Comparison of ENCODE assay signal across 1 cellular context in the genomic region with DNA sequence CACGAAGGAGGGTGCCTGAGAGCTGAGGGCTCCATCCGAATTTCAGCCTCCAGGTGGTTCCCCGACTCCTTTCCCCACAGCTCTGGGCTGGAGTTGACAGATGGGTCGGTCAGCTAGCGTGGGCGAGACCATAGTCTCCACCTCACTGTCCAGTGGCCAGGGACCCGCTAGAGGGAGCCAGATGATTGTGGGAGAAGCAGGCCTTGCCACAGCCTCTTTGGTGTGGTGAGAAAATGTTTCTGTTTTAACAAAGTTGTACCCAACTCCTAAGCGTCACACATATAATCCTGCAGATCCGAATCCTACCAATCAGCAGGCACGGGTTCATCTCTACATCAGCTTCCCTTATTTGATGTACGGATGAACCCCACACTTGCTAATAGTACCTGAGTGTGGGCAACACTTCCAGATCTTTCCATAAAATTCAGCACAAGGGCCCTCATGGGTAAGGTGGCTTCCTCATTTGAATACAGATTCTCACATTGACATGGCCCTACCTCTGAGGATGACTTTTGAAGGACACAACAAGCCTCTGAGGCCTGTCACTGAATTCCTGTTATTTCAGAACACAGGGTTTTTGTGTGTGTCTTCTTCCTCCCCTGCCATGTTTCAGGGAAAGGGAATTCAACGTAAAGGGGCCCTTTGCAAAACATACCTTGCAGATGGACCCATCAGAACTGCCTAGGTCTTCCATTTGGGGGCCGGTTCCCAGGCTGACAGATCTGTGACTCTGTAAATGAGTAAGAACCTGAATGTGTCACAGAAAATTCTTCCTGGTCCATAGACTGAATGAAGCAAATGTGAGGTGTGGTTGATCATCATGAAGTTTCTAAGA.
TF ChIP-seq lines count a peak whose summit lies in the region.

No MANE protein-coding gene starts in this region.

TF ChIP-seq in HepG2, 621 proteins besides CTCF, POLR2A, EP300 and RAD21 (continued from another document and continues in another):
- TF ChIP-seq ZBTB38 (CRISPR knock-in tag; IDR thresholded peaks at IDR 0.05) (0 out of 2 replicates have a peak, but pooled peaks have one; percentile 24), ZNF343 (CRISPR knock-in tag; IDR thresholded peaks at IDR 0.05) (no peak), HNRNPLL (IDR thresholded peaks at IDR 0.05; ENCODE audit: low read depth, low read length, poor library complexity, severe bottlenecking) (no peak), TEAD3 (CRISPR knock-in tag; optimal IDR thresholded peaks at IDR 0.05; ENCODE audit: borderline replicate concordance) (peak; percentile 73), ZMYM4 (CRISPR knock-in tag; IDR thresholded peaks at IDR 0.05) (peak; percentile 64), MAZ (IDR thresholded peaks at IDR 0.05; ENCODE audit: borderline replicate concordance, low read depth, low read length) (peak; percentile 43; the same call in 1 of the 2 replicates), MAZ (CRISPR knock-in tag; IDR thresholded peaks at IDR 0.05; ENCODE audit: low read depth) (no peak), CBX5 (CRISPR knock-in tag; IDR thresholded peaks at IDR 0.05; ENCODE audit: borderline replicate concordance) (peak; percentile 53; the same call in 1 of the 2 replicates), KLF9 (CRISPR knock-in tag; IDR thresholded peaks at IDR 0.05; ENCODE audit: low read depth) (no peak), FOXM1 (CRISPR knock-in tag; IDR thresholded peaks at IDR 0.05) (no peak), RFX3 (CRISPR knock-in tag; IDR thresholded peaks at IDR 0.05) (no peak), NCOR1 (IDR thresholded peaks at IDR 0.05; ENCODE audit: borderline replicate concordance, low read length) (no peak), ZC3H13 (CRISPR knock-in tag; IDR thresholded peaks at IDR 0.05) (no peak), RCOR2 (CRISPR knock-in tag; IDR thresholded peaks at IDR 0.05) (no peak), ZNF724P (CRISPR knock-in tag; IDR thresholded peaks at IDR 0.05; ENCODE audit: borderline replicate concordance) (no peak), ZBTB7B (CRISPR knock-in tag; IDR thresholded peaks at IDR 0.05) (peak; percentile 26; the same call in 1 of the 2 replicates), SMAD1 (CRISPR knock-in tag; IDR thresholded peaks at IDR 0.05; ENCODE audit: borderline replicate concordance, low read depth) (no peak), ZFY (CRISPR knock-in tag; IDR thresholded peaks at IDR 0.05) (peak; percentile 49; the same call in 1 of the 2 replicates), ZNF232 (CRISPR knock-in tag; IDR thresholded peaks at IDR 0.05; ENCODE audit: borderline replicate concordance) (peak; percentile 81; the same call in 1 of the 2 replicates), PHF8 (CRISPR knock-in tag; IDR thresholded peaks at IDR 0.05) (peak; percentile 44; the same call in 1 of the 2 replicates), KMT2B (CRISPR knock-in tag; IDR thresholded peaks at IDR 0.05) (no peak), BCL6 (CRISPR knock-in tag; IDR thresholded peaks at IDR 0.05) (0 out of 2 replicates have a peak, but pooled peaks have one; percentile 44), ZNF253 (CRISPR knock-in tag; IDR thresholded peaks at IDR 0.05; ENCODE audit: borderline replicate concordance) (no peak)
- TF ChIP-seq, protein P1, sequence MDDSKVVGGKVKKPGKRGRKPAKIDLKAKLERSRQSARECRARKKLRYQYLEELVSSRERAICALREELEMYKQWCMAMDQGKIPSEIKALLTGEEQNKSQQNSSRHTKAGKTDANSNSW (CRISPR knock-in tag; IDR thresholded peaks at IDR 0.05; ENCODE audit: borderline replicate concordance), result no peak
- TF ChIP-seq, protein P2, sequence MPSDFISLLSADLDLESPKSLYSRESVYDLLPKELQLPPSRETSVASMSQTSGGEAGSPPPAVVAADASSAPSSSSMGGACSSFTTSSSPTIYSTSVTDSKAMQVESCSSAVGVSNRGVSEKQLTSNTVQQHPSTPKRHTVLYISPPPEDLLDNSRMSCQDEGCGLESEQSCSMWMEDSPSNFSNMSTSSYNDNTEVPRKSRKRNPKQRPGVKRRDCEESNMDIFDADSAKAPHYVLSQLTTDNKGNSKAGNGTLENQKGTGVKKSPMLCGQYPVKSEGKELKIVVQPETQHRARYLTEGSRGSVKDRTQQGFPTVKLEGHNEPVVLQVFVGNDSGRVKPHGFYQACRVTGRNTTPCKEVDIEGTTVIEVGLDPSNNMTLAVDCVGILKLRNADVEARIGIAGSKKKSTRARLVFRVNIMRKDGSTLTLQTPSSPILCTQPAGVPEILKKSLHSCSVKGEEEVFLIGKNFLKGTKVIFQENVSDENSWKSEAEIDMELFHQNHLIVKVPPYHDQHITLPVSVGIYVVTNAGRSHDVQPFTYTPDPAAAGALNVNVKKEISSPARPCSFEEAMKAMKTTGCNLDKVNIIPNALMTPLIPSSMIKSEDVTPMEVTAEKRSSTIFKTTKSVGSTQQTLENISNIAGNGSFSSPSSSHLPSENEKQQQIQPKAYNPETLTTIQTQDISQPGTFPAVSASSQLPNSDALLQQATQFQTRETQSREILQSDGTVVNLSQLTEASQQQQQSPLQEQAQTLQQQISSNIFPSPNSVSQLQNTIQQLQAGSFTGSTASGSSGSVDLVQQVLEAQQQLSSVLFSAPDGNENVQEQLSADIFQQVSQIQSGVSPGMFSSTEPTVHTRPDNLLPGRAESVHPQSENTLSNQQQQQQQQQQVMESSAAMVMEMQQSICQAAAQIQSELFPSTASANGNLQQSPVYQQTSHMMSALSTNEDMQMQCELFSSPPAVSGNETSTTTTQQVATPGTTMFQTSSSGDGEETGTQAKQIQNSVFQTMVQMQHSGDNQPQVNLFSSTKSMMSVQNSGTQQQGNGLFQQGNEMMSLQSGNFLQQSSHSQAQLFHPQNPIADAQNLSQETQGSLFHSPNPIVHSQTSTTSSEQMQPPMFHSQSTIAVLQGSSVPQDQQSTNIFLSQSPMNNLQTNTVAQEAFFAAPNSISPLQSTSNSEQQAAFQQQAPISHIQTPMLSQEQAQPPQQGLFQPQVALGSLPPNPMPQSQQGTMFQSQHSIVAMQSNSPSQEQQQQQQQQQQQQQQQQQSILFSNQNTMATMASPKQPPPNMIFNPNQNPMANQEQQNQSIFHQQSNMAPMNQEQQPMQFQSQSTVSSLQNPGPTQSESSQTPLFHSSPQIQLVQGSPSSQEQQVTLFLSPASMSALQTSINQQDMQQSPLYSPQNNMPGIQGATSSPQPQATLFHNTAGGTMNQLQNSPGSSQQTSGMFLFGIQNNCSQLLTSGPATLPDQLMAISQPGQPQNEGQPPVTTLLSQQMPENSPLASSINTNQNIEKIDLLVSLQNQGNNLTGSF (CRISPR knock-in tag; IDR thresholded peaks at IDR 0.05), result no peak
- TF ChIP-seq, protein P3, sequence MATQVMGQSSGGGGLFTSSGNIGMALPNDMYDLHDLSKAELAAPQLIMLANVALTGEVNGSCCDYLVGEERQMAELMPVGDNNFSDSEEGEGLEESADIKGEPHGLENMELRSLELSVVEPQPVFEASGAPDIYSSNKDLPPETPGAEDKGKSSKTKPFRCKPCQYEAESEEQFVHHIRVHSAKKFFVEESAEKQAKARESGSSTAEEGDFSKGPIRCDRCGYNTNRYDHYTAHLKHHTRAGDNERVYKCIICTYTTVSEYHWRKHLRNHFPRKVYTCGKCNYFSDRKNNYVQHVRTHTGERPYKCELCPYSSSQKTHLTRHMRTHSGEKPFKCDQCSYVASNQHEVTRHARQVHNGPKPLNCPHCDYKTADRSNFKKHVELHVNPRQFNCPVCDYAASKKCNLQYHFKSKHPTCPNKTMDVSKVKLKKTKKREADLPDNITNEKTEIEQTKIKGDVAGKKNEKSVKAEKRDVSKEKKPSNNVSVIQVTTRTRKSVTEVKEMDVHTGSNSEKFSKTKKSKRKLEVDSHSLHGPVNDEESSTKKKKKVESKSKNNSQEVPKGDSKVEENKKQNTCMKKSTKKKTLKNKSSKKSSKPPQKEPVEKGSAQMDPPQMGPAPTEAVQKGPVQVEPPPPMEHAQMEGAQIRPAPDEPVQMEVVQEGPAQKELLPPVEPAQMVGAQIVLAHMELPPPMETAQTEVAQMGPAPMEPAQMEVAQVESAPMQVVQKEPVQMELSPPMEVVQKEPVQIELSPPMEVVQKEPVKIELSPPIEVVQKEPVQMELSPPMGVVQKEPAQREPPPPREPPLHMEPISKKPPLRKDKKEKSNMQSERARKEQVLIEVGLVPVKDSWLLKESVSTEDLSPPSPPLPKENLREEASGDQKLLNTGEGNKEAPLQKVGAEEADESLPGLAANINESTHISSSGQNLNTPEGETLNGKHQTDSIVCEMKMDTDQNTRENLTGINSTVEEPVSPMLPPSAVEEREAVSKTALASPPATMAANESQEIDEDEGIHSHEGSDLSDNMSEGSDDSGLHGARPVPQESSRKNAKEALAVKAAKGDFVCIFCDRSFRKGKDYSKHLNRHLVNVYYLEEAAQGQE (IDR thresholded peaks at IDR 0.05; ENCODE audit: borderline replicate concordance in 1 of 2, low read depth in 1 of 2, low read length in 2 of 2), result no peak
- TF ChIP-seq, protein P4, sequence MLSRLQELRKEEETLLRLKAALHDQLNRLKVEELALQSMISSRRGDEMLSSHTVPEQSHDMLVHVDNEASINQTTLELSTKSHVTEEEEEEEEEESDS (CRISPR knock-in tag; IDR thresholded peaks at IDR 0.05; ENCODE audit: borderline replicate concordance), result no peak
- TF ChIP-seq, protein P5, sequence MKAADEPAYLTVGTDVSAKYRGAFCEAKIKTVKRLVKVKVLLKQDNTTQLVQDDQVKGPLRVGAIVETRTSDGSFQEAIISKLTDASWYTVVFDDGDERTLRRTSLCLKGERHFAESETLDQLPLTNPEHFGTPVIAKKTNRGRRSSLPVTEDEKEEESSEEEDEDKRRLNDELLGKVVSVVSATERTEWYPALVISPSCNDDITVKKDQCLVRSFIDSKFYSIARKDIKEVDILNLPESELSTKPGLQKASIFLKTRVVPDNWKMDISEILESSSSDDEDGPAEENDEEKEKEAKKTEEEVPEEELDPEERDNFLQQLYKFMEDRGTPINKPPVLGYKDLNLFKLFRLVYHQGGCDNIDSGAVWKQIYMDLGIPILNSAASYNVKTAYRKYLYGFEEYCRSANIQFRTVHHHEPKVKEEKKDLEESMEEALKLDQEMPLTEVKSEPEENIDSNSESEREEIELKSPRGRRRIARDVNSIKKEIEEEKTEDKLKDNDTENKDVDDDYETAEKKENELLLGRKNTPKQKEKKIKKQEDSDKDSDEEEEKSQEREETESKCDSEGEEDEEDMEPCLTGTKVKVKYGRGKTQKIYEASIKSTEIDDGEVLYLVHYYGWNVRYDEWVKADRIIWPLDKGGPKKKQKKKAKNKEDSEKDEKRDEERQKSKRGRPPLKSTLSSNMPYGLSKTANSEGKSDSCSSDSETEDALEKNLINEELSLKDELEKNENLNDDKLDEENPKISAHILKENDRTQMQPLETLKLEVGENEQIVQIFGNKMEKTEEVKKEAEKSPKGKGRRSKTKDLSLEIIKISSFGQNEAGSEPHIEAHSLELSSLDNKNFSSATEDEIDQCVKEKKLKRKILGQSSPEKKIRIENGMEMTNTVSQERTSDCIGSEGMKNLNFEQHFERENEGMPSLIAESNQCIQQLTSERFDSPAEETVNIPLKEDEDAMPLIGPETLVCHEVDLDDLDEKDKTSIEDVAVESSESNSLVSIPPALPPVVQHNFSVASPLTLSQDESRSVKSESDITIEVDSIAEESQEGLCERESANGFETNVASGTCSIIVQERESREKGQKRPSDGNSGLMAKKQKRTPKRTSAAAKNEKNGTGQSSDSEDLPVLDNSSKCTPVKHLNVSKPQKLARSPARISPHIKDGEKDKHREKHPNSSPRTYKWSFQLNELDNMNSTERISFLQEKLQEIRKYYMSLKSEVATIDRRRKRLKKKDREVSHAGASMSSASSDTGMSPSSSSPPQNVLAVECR (CRISPR knock-in tag; IDR thresholded peaks at IDR 0.05; ENCODE audit: borderline replicate concordance), result peak; percentile 39; the same call in 1 of the 2 replicates
- TF ChIP-seq, protein P6, sequence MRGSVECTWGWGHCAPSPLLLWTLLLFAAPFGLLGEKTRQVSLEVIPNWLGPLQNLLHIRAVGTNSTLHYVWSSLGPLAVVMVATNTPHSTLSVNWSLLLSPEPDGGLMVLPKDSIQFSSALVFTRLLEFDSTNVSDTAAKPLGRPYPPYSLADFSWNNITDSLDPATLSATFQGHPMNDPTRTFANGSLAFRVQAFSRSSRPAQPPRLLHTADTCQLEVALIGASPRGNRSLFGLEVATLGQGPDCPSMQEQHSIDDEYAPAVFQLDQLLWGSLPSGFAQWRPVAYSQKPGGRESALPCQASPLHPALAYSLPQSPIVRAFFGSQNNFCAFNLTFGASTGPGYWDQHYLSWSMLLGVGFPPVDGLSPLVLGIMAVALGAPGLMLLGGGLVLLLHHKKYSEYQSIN (CRISPR knock-in tag; IDR thresholded peaks at IDR 0.05; ENCODE audit: borderline replicate concordance), result no peak
- TF ChIP-seq, protein P7, sequence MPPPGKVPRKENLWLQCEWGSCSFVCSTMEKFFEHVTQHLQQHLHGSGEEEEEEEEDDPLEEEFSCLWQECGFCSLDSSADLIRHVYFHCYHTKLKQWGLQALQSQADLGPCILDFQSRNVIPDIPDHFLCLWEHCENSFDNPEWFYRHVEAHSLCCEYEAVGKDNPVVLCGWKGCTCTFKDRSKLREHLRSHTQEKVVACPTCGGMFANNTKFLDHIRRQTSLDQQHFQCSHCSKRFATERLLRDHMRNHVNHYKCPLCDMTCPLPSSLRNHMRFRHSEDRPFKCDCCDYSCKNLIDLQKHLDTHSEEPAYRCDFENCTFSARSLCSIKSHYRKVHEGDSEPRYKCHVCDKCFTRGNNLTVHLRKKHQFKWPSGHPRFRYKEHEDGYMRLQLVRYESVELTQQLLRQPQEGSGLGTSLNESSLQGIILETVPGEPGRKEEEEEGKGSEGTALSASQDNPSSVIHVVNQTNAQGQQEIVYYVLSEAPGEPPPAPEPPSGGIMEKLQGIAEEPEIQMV (CRISPR knock-in tag; IDR thresholded peaks at IDR 0.05; ENCODE audit: low read depth), result no peak
- TF ChIP-seq, protein P8, sequence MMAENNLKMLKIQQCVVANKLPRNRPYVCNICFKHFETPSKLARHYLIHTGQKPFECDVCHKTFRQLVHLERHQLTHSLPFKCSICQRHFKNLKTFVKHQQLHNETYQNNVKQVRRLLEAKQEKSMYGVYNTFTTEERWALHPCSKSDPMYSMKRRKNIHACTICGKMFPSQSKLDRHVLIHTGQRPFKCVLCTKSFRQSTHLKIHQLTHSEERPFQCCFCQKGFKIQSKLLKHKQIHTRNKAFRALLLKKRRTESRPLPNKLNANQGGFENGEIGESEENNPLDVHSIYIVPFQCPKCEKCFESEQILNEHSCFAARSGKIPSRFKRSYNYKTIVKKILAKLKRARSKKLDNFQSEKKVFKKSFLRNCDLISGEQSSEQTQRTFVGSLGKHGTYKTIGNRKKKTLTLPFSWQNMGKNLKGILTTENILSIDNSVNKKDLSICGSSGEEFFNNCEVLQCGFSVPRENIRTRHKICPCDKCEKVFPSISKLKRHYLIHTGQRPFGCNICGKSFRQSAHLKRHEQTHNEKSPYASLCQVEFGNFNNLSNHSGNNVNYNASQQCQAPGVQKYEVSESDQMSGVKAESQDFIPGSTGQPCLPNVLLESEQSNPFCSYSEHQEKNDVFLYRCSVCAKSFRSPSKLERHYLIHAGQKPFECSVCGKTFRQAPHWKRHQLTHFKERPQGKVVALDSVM (CRISPR knock-in tag; IDR thresholded peaks at IDR 0.05), result no peak
- TF ChIP-seq, protein P9, sequence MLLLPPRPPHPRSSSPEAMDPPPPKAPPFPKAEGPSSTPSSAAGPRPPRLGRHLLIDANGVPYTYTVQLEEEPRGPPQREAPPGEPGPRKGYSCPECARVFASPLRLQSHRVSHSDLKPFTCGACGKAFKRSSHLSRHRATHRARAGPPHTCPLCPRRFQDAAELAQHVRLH (CRISPR knock-in tag; IDR thresholded peaks at IDR 0.05; ENCODE audit: borderline replicate concordance, low read depth), result peak; percentile 81; the same call in 1 of the 2 replicates
- TF ChIP-seq, protein P10, sequence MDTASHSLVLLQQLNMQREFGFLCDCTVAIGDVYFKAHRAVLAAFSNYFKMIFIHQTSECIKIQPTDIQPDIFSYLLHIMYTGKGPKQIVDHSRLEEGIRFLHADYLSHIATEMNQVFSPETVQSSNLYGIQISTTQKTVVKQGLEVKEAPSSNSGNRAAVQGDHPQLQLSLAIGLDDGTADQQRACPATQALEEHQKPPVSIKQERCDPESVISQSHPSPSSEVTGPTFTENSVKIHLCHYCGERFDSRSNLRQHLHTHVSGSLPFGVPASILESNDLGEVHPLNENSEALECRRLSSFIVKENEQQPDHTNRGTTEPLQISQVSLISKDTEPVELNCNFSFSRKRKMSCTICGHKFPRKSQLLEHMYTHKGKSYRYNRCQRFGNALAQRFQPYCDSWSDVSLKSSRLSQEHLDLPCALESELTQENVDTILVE (CRISPR knock-in tag; IDR thresholded peaks at IDR 0.05), result peak; percentile 64; the same call in 1 of the 2 replicates
